In genomic region chr3:149291178-149291577, GRCh38 we compare ENCODE assay signal across 9 cellular contexts. TPM values are rescaled to one million over a fixed set of nuclear protein-coding genes. Genes with fewer than 3 reads are reported as not detected.
DNase-seq lines count a peak whose midpoint lies in the region; ATAC-seq, FAIRE-seq and TF ChIP-seq lines count a peak whose summit lies in the region.
"Had no signal": no experiment of that assay in that cellular context is flagged by ENCODE, and none has a peak within 500 bp of the region (broad histone marks: within the 10 kb centered on the region; RNA-seq: fewer than 3 reads in every experiment).

No MANE protein-coding gene starts in this region.

- H3K4ac ChIP-seq in neuronal stem cell (ENCODE audit: low read length), result no peak overlapping the region

- no peak overlapping the region for H2BK5ac ChIP-seq in neuronal stem cell (ENCODE audit: low read length)

- no peak overlapping the region for H3K14ac ChIP-seq in neuronal stem cell (ENCODE audit: low read length)

- no peak overlapping the region for H2BK120ac ChIP-seq in neuronal stem cell (ENCODE audit: low read depth, low read length)

- H3K23ac ChIP-seq in neuronal stem cell (ENCODE audit: low read depth, low read length, poor library complexity), result no peak overlapping the region

- no peaks in the 10 kb centered on the region for H3K27me3 ChIP-seq in kidney epithelial cell (ENCODE audit: control insufficient read depth, insufficient read depth, low read length)
- H3K27me3 ChIP-seq in neuronal stem cell (ENCODE audit: control insufficient read depth in 3 of 3, insufficient read depth in 3 of 3, low read depth in 1 of 3, low read length in 3 of 3), result peaks cover 0 to 16% (median 0%) of the 10 kb centered on the region in 3 experiments

- H3K4me2 ChIP-seq in neuronal stem cell (ENCODE audit: insufficient read depth, low read length, poor library complexity, severe bottlenecking), result no peak overlapping the region

- H2BK15ac ChIP-seq in neuronal stem cell (ENCODE audit: low read length), result no peak overlapping the region

- peak; percentile 46 for FAIRE-seq in G401.6 (lab: Jason Lieb, UNC)

- DNase-seq in SK-N-DZ (ENCODE audit: low spot score), result peak; percentile 17
- DNase-seq in kidney epithelial cell (ENCODE audit: low read depth), result no peak
- DNase-seq in RKO (ENCODE audit: low spot score), result no peak
- no peak for DNase-seq in neuronal stem cell (ENCODE audit: low spot score)
- DNase-seq: naive thymus-derived CD4-positive, alpha-beta T cell had no signal

- H2BK12ac ChIP-seq in neuronal stem cell (ENCODE audit: low read length), result no peak overlapping the region

- H3K27ac ChIP-seq in neuronal stem cell (replicated peaks; ENCODE audit: low read length), result no peak overlapping the region

- no peaks in the 10 kb centered on the region for H3K79me1 ChIP-seq in neuronal stem cell (ENCODE audit: low read depth, low read length)

- no peak overlapping the region for H4K8ac ChIP-seq in neuronal stem cell (ENCODE audit: low read depth, low read length)

- no peaks in the 10 kb centered on the region for H3K4me1 ChIP-seq in neuronal stem cell (ENCODE audit: control insufficient read depth in 2 of 2, insufficient read depth in 1 of 2, low read depth in 1 of 2, low read length in 2 of 2)

- peaks cover 2 to 6% of the 10 kb centered on the region in 2 donors for H3K9me3 ChIP-seq in neuronal stem cell (replicated peaks in 1 of 2; ENCODE audit: control insufficient read depth in 2 of 2, insufficient read depth in 1 of 2, low read depth in 1 of 2, low read length in 2 of 2)

- H4K91ac ChIP-seq in neuronal stem cell (ENCODE audit: low read depth, low read length, poor library complexity), result no peak overlapping the region

- WGBS in neuronal stem cell (ENCODE audit: extremely low coverage in 2 of 2, insufficient read length in 2 of 2, insufficient replicate concordance in 1 of 2), 2 donors, result no CpG with 5 or more reads among the region's 2 CpGs

- no peak overlapping the region for H2AK5ac ChIP-seq in neuronal stem cell (ENCODE audit: low read depth, low read length)

- H3K36me3 ChIP-seq in kidney epithelial cell (ENCODE audit: control insufficient read depth, insufficient read depth, low read length), result no peaks in the 10 kb centered on the region
- no peaks in the 10 kb centered on the region for H3K36me3 ChIP-seq in neuronal stem cell (replicated peaks in 1 of 2; ENCODE audit: control insufficient read depth in 2 of 2, insufficient read depth in 2 of 2, low read length in 2 of 2)

- ATAC-seq in GM21723 (IDR thresholded peaks at IDR 0.05; ENCODE audit: unreplicated experiment), result peak; percentile 69
- no peak for ATAC-seq in GM18520 (IDR thresholded peaks at IDR 0.05; ENCODE audit: unreplicated experiment)
- ATAC-seq in GM21390 (IDR thresholded peaks at IDR 0.05; ENCODE audit: unreplicated experiment), result no peak
- ATAC-seq: naive thymus-derived CD4-positive, alpha-beta T cell had no signal

- H3K4me3 ChIP-seq in kidney epithelial cell (ENCODE audit: low read depth, low read length) (no peak overlapping the region), neuronal stem cell (ENCODE audit: low read length in 2 of 2) (no peak overlapping the region)

- no peak overlapping the region for H2AFZ ChIP-seq in neuronal stem cell (ENCODE audit: low read length)

- H3K18ac ChIP-seq in neuronal stem cell (ENCODE audit: low read length), result no peak overlapping the region

- no peak overlapping the region for H3K9ac ChIP-seq in neuronal stem cell (ENCODE audit: low read depth, low read length, poor library complexity)

- TF ChIP-seq CTCF in kidney epithelial cell (IDR thresholded peaks at IDR 0.05; ENCODE audit: insufficient read depth, low read length, poor library complexity, severe bottlenecking), result peak; percentile 45

RNA-seq across cellular contexts. Expression of gene TM4SF18, which starts 42.3 kb away (rescaled TPM):
- not detected in 2 replicates for polyA plus RNA-seq in SK-N-DZ (2014; cell fraction: cytosol; rRNA removed)
- polyA plus RNA-seq in SK-N-DZ (2014; cell fraction: nucleus; rRNA removed), result not detected in 2 replicates
- 0.21 TPM in 1 of 2 replicates, not detected in the other for total RNA-seq in kidney epithelial cell
- not detected for polyA plus RNA-seq in neuronal stem cell (2013, experiment 1 of 2)
- not detected for polyA plus RNA-seq in neuronal stem cell (2013, experiment 2 of 2)
- total RNA-seq: naive thymus-derived CD4-positive, alpha-beta T cell had no signal
- polyA plus RNA-seq: naive thymus-derived CD4-positive, alpha-beta T cell had no signal
